In the genomic region with DNA sequence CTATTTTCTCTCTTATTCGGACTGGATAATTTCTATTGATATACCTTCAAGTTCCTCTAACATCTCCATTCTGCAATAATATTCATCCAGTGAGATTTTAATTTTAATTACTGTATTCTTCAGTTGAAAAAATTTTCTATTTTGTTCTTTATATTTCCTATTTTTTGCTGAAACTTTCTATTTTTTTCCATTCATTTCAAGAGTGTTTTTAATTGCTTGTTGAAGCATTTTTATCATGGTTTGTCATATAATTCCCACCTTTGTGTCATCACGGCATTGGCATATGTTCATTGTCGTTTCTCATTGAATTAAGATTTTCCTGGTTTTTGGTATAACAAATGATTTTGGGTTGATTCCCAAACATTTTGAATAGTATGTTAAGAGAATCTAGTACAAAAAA, we compare ENCODE assay signal across 34 cellular contexts.
"Had no signal": no experiment of that assay in that cellular context is flagged by ENCODE, and none has a peak within 500 bp of the region (broad histone marks: within the 10 kb centered on the region; RNA-seq: fewer than 3 reads in every experiment).

No MANE protein-coding gene starts in this region.

- H3K4me3 ChIP-seq: MG63 had no signal

- DNase-seq: Karpas-422, Kasumi-1, MG63, MM.1S, MV-4-11, NCI-H1048, NCI-H1092, NCI-H1092 treated with DMSO at 0.1 percent for 48 hours, NCI-H1105, NCI-H1105 treated with DMSO at 0.1 percent for 48 hours, NCI-H1417, NCI-H1417 treated with DMSO at 0.1 percent for 48 hours, NCI-H1436, NCI-H1436 treated with DMSO at 0.1 percent for 48 hours, NCI-H146, NCI-H1694, NCI-H1694 treated with DMSO at 0.1 percent for 48 hours, NCI-H187, NCI-H187 treated with DMSO at 0.1 percent for 48 hours, NCI-H1930, NCI-H2029, NCI-H2029 treated with DMSO at 0.1 percent for 48 hours, NCI-H2081, NCI-H2081 treated with DMSO at 0.1 percent for 48 hours, NCI-H2107, NCI-H2171, NCI-H2171 treated with DMSO at 0.1 percent for 48 hours, NCI-H2227 treated with DMSO at 0.1 percent for 48 hours, NCI-H226, NCI-H345, NCI-H446, NCI-H446 treated with DMSO at 0.1 percent for 48 hours, NCI-H510A, NCI-H510A treated with DMSO at 0.1 percent for 48 hours had no signal

- H3K36me3 ChIP-seq: MG63 had no signal

- H3K9me3 ChIP-seq: MG63 had no signal
